In the genomic region with DNA sequence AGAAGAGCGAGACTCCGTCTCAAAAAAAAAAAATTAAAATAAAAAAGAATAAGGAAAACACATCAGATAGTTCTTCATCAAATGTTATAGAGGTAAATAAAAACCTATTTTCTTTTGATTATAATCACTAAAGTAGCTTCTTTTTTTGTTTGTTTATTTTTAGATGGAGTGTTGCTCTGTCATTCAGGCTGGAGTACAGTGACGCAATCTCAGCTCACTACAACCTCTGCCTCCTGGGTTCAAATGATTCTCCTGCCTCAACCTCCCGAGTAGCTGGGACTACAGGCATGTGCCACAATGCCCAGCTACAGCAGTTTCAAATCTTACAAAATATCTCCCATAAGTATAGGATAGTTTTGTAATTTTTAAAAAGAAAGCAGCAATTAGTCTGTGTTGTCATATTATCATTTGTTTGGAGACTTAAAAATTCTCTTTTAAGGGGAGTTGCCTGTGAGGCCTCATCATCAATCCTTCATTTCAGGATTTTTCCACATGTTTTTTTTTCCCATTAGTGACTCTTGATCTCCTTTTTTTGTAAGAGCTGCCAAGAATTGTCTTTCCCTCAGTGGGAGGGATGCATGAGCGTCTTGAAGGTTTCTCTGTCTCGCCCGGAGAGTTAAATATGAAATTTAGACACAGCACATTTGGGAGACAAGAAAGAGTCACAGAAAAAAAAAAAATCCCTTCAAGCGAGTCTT, we compare ENCODE assay signal across 16 cellular contexts.
DNase-seq lines count a peak whose midpoint lies in the region; ATAC-seq and TF ChIP-seq lines count a peak whose summit lies in the region.
"Had no signal": no experiment of that assay in that cellular context is flagged by ENCODE, and none has a peak within 500 bp of the region (broad histone marks: within the 10 kb centered on the region; RNA-seq: fewer than 3 reads in every experiment).

No MANE protein-coding gene starts in this region.

- peak; percentile 54 for DNase-seq in NCI-H2227 (lab: John Stamatoyannopoulos, UW; ENCODE audit: unreplicated experiment)
- no peak for DNase-seq in chondrocyte (ENCODE audit: low spot score)
- DNase-seq in spleen = no peak
- no peak for DNase-seq in RKO (ENCODE audit: low spot score)
- no peak for DNase-seq in activated CD8-positive, alpha-beta T cell treated with anti-CD3 and anti-CD28 coated beads, Interleukin-2, amount 10 ng/mL, durations not matched to agents 7 days and 5 days
- DNase-seq: activated CD4-positive, alpha-beta T cell treated with anti-CD3 and anti-CD28 coated beads, Interleukin-2, amount 10 ng/mL, durations not matched to agents 7 days and 5 days; activated naive CD4-positive, alpha-beta T cell treated with anti-CD3 and anti-CD28 coated beads, Interleukin-2, amount 50 U/mL, for 16 hours; activated T-cell treated with anti-CD3 and anti-CD28 coated beads, Interleukin-2, amount 50 U/mL, for 1 hour; effector CD4-positive, alpha-beta T cell; left colon; MM.1S; NCI-H187 treated with DMSO at 0.1 percent for 48 hours had no signal

- H3K36me3 ChIP-seq in mesodermal cell (ENCODE audit: control insufficient read depth, insufficient read depth, low read length) (no peaks in the 10 kb centered on the region), spleen (no peaks in the 10 kb centered on the region)
- H3K36me3 ChIP-seq: breast epithelium had no signal

- H3K9me3 ChIP-seq in mesodermal cell (ENCODE audit: control insufficient read depth, low read length) (no peaks in the 10 kb centered on the region), spleen (no peaks in the 10 kb centered on the region)
- H3K9me3 ChIP-seq: breast epithelium had no signal

- peak overlapping the region; percentile 63 for H3K4me3 Mint-ChIP-seq in chondrocyte (ENCODE audit: unreplicated experiment)
- no peak overlapping the region for H3K4me3 Mint-ChIP-seq in activated CD8-positive, alpha-beta T cell treated with anti-CD3 and anti-CD28 coated beads, Interleukin-2, amount 10 ng/mL, durations not matched to agents 7 days and 5 days
- H3K4me3 Mint-ChIP-seq: activated CD4-positive, alpha-beta T cell treated with anti-CD3 and anti-CD28 coated beads, Interleukin-2, amount 10 ng/mL, durations not matched to agents 7 days and 5 days had no signal

- no peak for TF ChIP-seq CTCF in chondrocyte (IDR thresholded peaks at IDR 0.05)
- TF ChIP-seq CTCF in spleen (IDR thresholded peaks at IDR 0.05 in 8 of 11, conservative IDR thresholded peaks at IDR 0.05 in 3 of 11) = no peak

- intact Hi-C loops in spleen (cut with DNase I; ENCODE audit: low total_unique reads) = no loop called here

- CTCF ChIA-PET in activated CD8-positive, alpha-beta T cell treated with anti-CD3 and anti-CD28 coated beads, Interleukin-2, amount 10 ng/mL, durations not matched to agents 7 days and 5 days (lab: Charles Lee) = no interaction called here

- H3K27me3 ChIP-seq in spleen (replicated peaks in 1 of 7) = peaks cover 0 to 37% (median 0%) of the 10 kb centered on the region in 7 donors
- H3K27me3 ChIP-seq: breast epithelium had no signal

- H3K9me3 Mint-ChIP-seq in chondrocyte (ENCODE audit: low read depth) = peaks cover 3% of the 10 kb centered on the region
- H3K9me3 Mint-ChIP-seq in activated CD8-positive, alpha-beta T cell treated with anti-CD3 and anti-CD28 coated beads, Interleukin-2, amount 10 ng/mL, durations not matched to agents 7 days and 5 days (ENCODE audit: insufficient read depth) = no peaks in the 10 kb centered on the region
- H3K9me3 Mint-ChIP-seq: activated CD4-positive, alpha-beta T cell treated with anti-CD3 and anti-CD28 coated beads, Interleukin-2, amount 10 ng/mL, durations not matched to agents 7 days and 5 days had no signal

- TF ChIP-seq POLR2A in spleen (IDR thresholded peaks at IDR 0.05) = no peak

- H3K36me3 Mint-ChIP-seq in chondrocyte (ENCODE audit: low read depth) = no peaks in the 10 kb centered on the region
- H3K36me3 Mint-ChIP-seq in activated CD8-positive, alpha-beta T cell treated with anti-CD3 and anti-CD28 coated beads, Interleukin-2, amount 10 ng/mL, durations not matched to agents 7 days and 5 days (ENCODE audit: low read depth) = no peaks in the 10 kb centered on the region

- peaks cover 15% of the 10 kb centered on the region for H3K4me1 Mint-ChIP-seq in chondrocyte (ENCODE audit: low read depth)
- H3K4me1 Mint-ChIP-seq in activated CD8-positive, alpha-beta T cell treated with anti-CD3 and anti-CD28 coated beads, Interleukin-2, amount 10 ng/mL, durations not matched to agents 7 days and 5 days (ENCODE audit: low read depth) = no peaks in the 10 kb centered on the region
- H3K4me1 Mint-ChIP-seq: activated CD4-positive, alpha-beta T cell treated with anti-CD3 and anti-CD28 coated beads, Interleukin-2, amount 10 ng/mL, durations not matched to agents 7 days and 5 days had no signal

- H3K4me3 ChIP-seq in mesodermal cell (ENCODE audit: extremely low read depth, insufficient read depth, low read length, poor library complexity, severe bottlenecking) (no peak overlapping the region), spleen (no peak overlapping the region)
- H3K4me3 ChIP-seq: breast epithelium had no signal

- no peaks in the 10 kb centered on the region for H3K4me1 ChIP-seq in mesodermal cell (ENCODE audit: control insufficient read depth, insufficient read depth, low read length, poor library complexity, severe bottlenecking)
- no peaks in the 10 kb centered on the region for H3K4me1 ChIP-seq in spleen
- H3K4me1 ChIP-seq: breast epithelium had no signal

- POLR2A ChIA-PET in activated CD8-positive, alpha-beta T cell treated with anti-CD3 and anti-CD28 coated beads, Interleukin-2, amount 10 ng/mL, durations not matched to agents 7 days and 5 days (lab: Charles Lee) = no interaction called here

- WGBS in mesodermal cell (ENCODE audit: insufficient coverage in 2 of 2), 2 experiments = 77 to 89% methylated on average over 1 to 4 of the region's 8 CpGs
- WGBS in spleen, 5 donors = 74 to 88% (median 85%) methylated on average over 8 of the region's 8 CpGs

- ATAC-seq in HG02970 (IDR thresholded peaks at IDR 0.05; ENCODE audit: low FRiP score, unreplicated experiment) = no peak
- ATAC-seq in activated CD8-positive, alpha-beta T cell treated with anti-CD3 and anti-CD28 coated beads, Interleukin-2, amount 10 ng/mL, durations not matched to agents 7 days and 5 days = no peak

- peak overlapping the region; percentile 83 for H3K27ac Mint-ChIP-seq in chondrocyte (ENCODE audit: unreplicated experiment)
- no peak overlapping the region for H3K27ac Mint-ChIP-seq in activated CD8-positive, alpha-beta T cell treated with anti-CD3 and anti-CD28 coated beads, Interleukin-2, amount 10 ng/mL, durations not matched to agents 7 days and 5 days
- H3K27ac Mint-ChIP-seq: activated CD4-positive, alpha-beta T cell treated with anti-CD3 and anti-CD28 coated beads, Interleukin-2, amount 10 ng/mL, durations not matched to agents 7 days and 5 days; progenitor cell of endocrine pancreas had no signal

- H3K27ac ChIP-seq in mesodermal cell (ENCODE audit: low read depth, low read length, severe bottlenecking) (peak overlapping the region; percentile 60), spleen (peak overlapping the region in 6 of 8 donors; percentile 13 to 56 (median 46))

- H3K27me3 Mint-ChIP-seq in chondrocyte (ENCODE audit: low read depth) = no peaks in the 10 kb centered on the region
- H3K27me3 Mint-ChIP-seq in activated CD8-positive, alpha-beta T cell treated with anti-CD3 and anti-CD28 coated beads, Interleukin-2, amount 10 ng/mL, durations not matched to agents 7 days and 5 days (ENCODE audit: low read depth) = peaks cover 8% of the 10 kb centered on the region
- H3K27me3 Mint-ChIP-seq: progenitor cell of endocrine pancreas had no signal
